ENCODE assay signal across 1 cellular context in genomic region chrX:104165894-104166734, GRCh38.
A peak's percentile ranks its signal among the peaks of the same experiment; 100 is the strongest.
TF ChIP-seq lines count a peak whose summit lies in the region.

TSS of gene FAM199X (plus strand) at chrX:104166453. CDS start at chrX:104166786, 333 bp downstream.

TF ChIP-seq in K562, 482 proteins besides CTCF, POLR2A, EP300 and RAD21 (continued from another document and continues in another):
- TF ChIP-seq HMBOX1 (IDR thresholded peaks at IDR 0.05) (peak; percentile 45; the same call in 1 of the 2 replicates), E2F8 (IDR thresholded peaks at IDR 0.05; ENCODE audit: low read depth, partially characterized antibody) (no peak), XRCC3 (IDR thresholded peaks at IDR 0.05) (no peak), USF1 (CRISPR knock-in tag; IDR thresholded peaks at IDR 0.05) (no peak), ZNF253 (CRISPR knock-in tag; conservative IDR thresholded peaks at IDR 0.05) (no peak), POLR2AphosphoS5 (IDR thresholded peaks at IDR 0.05; ENCODE audit: control insufficient read depth, insufficient read depth, low read depth, low read length) (peak; percentile 58; the same call in 1 of the 2 replicates), RBM22 (IDR thresholded peaks at IDR 0.05; ENCODE audit: low read depth, low read length, poor library complexity, severe bottlenecking) (no peak), FOXK2 (conservative IDR thresholded peaks at IDR 0.05 in 1 of 2, IDR thresholded peaks at IDR 0.05 in 1 of 2; ENCODE audit: low read depth in 2 of 2) (peak in 1 of 2 experiments; percentile 38; a peak in 1 of 4 replicates), HDAC6 (IDR thresholded peaks at IDR 0.05; ENCODE audit: low read depth, low read length) (no peak), ZSCAN32 (CRISPR knock-in tag; IDR thresholded peaks at IDR 0.05) (no peak), SIX5 (IDR thresholded peaks at IDR 0.05; ENCODE audit: borderline replicate concordance in 1 of 2, insufficient read depth in 1 of 2, low read depth in 1 of 2, low read length in 2 of 2) (no peak), PBX2 (CRISPR knock-in tag; IDR thresholded peaks at IDR 0.05; ENCODE audit: low read depth) (no peak), PBX2 (tag; conservative IDR thresholded peaks at IDR 0.05; ENCODE audit: low read depth) (no peak), ZFP36 (IDR thresholded peaks at IDR 0.05; ENCODE audit: low read depth, low read length, partially characterized antibody) (no peak), HMGXB4 (CRISPR knock-in tag; IDR thresholded peaks at IDR 0.05) (no peak), ZNF444 (CRISPR knock-in tag; IDR thresholded peaks at IDR 0.05) (no peak), TRIM25 (IDR thresholded peaks at IDR 0.05; ENCODE audit: borderline replicate concordance) (no peak), ZC3H11A (IDR thresholded peaks at IDR 0.05; ENCODE audit: low read depth, low read length) (no peak), ZZZ3 (IDR thresholded peaks at IDR 0.05) (no peak), KDM5B (IDR thresholded peaks at IDR 0.05; ENCODE audit: insufficient replicate concordance, low read depth, low read length) (peak; percentile 58), YBX1 (IDR thresholded peaks at IDR 0.05) (no peak), MLX (CRISPR knock-in tag; conservative IDR thresholded peaks at IDR 0.05) (no peak), CREB3L1 (IDR thresholded peaks at IDR 0.05; ENCODE audit: borderline replicate concordance, low read depth) (no peak; the same call in 1 of the 2 replicates), ATF6 (CRISPR knock-in tag; IDR thresholded peaks at IDR 0.05) (no peak), MLLT1 (IDR thresholded peaks at IDR 0.05) (no peak), CREB5 (CRISPR knock-in tag; IDR thresholded peaks at IDR 0.05) (no peak), TARDBP (IDR thresholded peaks at IDR 0.05) (0 out of 2 replicates have a peak, but pooled peaks have one; percentile 19), THRA (IDR thresholded peaks at IDR 0.05) (no peak), IRF2 (CRISPR knock-in tag; IDR thresholded peaks at IDR 0.05) (no peak)
